ENCODE assay signal across 11 cellular contexts in the genomic region with DNA sequence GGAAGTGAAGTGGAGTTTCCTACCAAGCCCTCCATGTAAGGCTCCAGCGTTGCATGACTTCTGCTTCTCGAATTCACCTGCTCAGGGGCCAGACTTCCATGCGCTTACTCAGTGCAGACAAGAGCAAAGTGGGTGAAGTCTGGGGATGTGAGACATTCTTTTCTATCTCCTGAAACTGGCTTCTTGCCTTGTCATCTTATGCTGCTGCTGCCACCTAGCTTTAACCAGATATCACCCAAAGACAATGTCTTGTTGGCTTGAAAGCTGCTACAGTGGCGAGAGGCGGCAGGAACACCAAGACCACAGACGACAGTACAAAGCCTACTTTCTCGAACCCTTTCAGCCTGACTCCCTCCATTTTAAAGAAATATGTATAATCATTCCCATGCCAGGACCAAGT.
DNase-seq lines count a peak whose midpoint lies in the region; ATAC-seq, FAIRE-seq and TF ChIP-seq lines count a peak whose summit lies in the region.
"Had no signal": no experiment of that assay in that cellular context is flagged by ENCODE, and none has a peak within 500 bp of the region (broad histone marks: within the 10 kb centered on the region; RNA-seq: fewer than 3 reads in every experiment).

No MANE protein-coding gene starts in this region.

- no peak overlapping the region for H3K14ac ChIP-seq in H1 (ENCODE audit: insufficient read length)

- BruUV-seq in HepG2 (replicated peaks; lab: Mats Ljungman, UMichigan): no TSS peak

- H3K4ac ChIP-seq in H1 (replicated peaks; ENCODE audit: insufficient read length, low read depth, low read length): no peak overlapping the region

- intact Hi-C loops in HepG2 (cut with micrococcal nuclease; ENCODE audit: unreplicated experiment): no loop called here
- intact Hi-C loops in right lobe of liver (cut with DNase I): no loop called here
- intact Hi-C loops in thyroid gland (cut with DNase I): no loop called here

- H4K91ac ChIP-seq in H1 (replicated peaks; ENCODE audit: insufficient read length, low read length): no peak overlapping the region

- no peak for TF ChIP-seq RAD21 in HepG2 (CRISPR knock-in tag; IDR thresholded peaks at IDR 0.05)
- peak; percentile 54 to 68 for TF ChIP-seq RAD21 in H1 (IDR thresholded peaks at IDR 0.05 in 1 of 2, conservative IDR thresholded peaks at IDR 0.05 in 1 of 2; ENCODE audit: low read depth in 2 of 2, low read length in 2 of 2)

- H2BK120ac ChIP-seq in H1 (replicated peaks; ENCODE audit: low read depth, low read length): no peak overlapping the region

- H3K18ac ChIP-seq in H1 (ENCODE audit: extremely low read depth, low read length): no peak overlapping the region; the same call in 1 of the 2 replicates

- no peak overlapping the region for H2BK12ac ChIP-seq in H1 (ENCODE audit: low read depth, low read length)

- H3K9me3 ChIP-seq in HepG2 (ENCODE audit: low read length) (no peaks in the 10 kb centered on the region), right lobe of liver (no peaks in the 10 kb centered on the region), H1 (ENCODE audit: insufficient read depth in 2 of 2, low read depth in 1 of 2, low read length in 1 of 2) (no peaks in the 10 kb centered on the region), thyroid gland (no peaks in the 10 kb centered on the region), upper lobe of left lung (no peaks in the 10 kb centered on the region)

- H3K9ac ChIP-seq in HepG2 (ENCODE audit: insufficient read depth, low read depth, low read length) (no peak overlapping the region), H1 (replicated peaks in 1 of 4; ENCODE audit: extremely low read depth in 1 of 4, low read depth in 3 of 4, low read length in 3 of 4) (no peak overlapping the region)

- H3K27ac ChIP-seq in HepG2 (ENCODE audit: extremely low read length, insufficient read depth, low read length): no peak overlapping the region
- H3K27ac ChIP-seq in right lobe of liver: no peak overlapping the region
- H3K27ac ChIP-seq in H1 (ENCODE audit: low read depth, low read length): no peak overlapping the region
- no peak overlapping the region for H3K27ac ChIP-seq in thyroid gland
- no peak overlapping the region for H3K27ac ChIP-seq in upper lobe of left lung
- H3K27ac ChIP-seq: C4-2B had no signal

- FAIRE-seq in HepG2 (lab: Jason Lieb, UNC) (peak; percentile 74), H1 (lab: Jason Lieb, UNC) (peak; percentile 55)
- FAIRE-seq: endometrium had no signal

- H2BK15ac ChIP-seq in H1 (ENCODE audit: low read length): no peak overlapping the region

- H2AK5ac ChIP-seq in H1 (ENCODE audit: low read depth, low read length): no peak overlapping the region

- H2BK20ac ChIP-seq in H1 (ENCODE audit: low read length): no peak overlapping the region

- no peak overlapping the region for H4K5ac ChIP-seq in H1 (ENCODE audit: insufficient read length, low read depth, low read length)

- no peak overlapping the region for H4K8ac ChIP-seq in H1 (ENCODE audit: extremely low read depth, insufficient read depth, low read length)

- 18% methylated on average over 4 of the region's 7 CpGs for WGBS in HepG2 (ENCODE audit: low lambda C conversion rate)
- WGBS in right lobe of liver (ENCODE audit: insufficient coverage, low coverage, low lambda C conversion rate, missing lambda C conversion rate): 44% methylated on average over 3 of the region's 7 CpGs
- WGBS in H1 (ENCODE audit: extremely low coverage in 1 of 2, insufficient coverage in 1 of 2, insufficient read length in 1 of 2, insufficient replicate concordance in 2 of 2, low coverage in 1 of 2, low lambda C conversion rate in 2 of 2, missing lambda C conversion rate in 1 of 2), 2 experiments: 65% methylated on average over 6 of the region's 7 CpGs; no CpG with 5 or more reads in 1 of the 2 experiments
- 48 to 74% methylated on average over 4 to 5 of the region's 7 CpGs for WGBS in thyroid gland, 2 donors
- 59% methylated on average over 7 of the region's 7 CpGs for WGBS in upper lobe of left lung, 2 donors

- H3K23me2 ChIP-seq in H1 (ENCODE audit: low read depth, low read length): no peaks in the 10 kb centered on the region

- DNase-seq in HepG2 (ENCODE audit: low spot score) (no peak), right lobe of liver (no peak), NCI-H526 treated with DMSO at 0.1 percent for 48 hours (lab: John Stamatoyannopoulos, UW) (peak; percentile 10), H1 (ENCODE audit: low read depth in 1 of 2, low spot score in 2 of 2) (no peak), thyroid gland (peak; percentile 1 to 3), NOMO-1 treated with DMSO at 0.1 percent for 48 hours (lab: John Stamatoyannopoulos, UW; ENCODE audit: unreplicated experiment) (no peak), NCI-H345 treated with DMSO at 0.1 percent for 48 hours (lab: John Stamatoyannopoulos, UW; ENCODE audit: unreplicated experiment) (no peak), upper lobe of left lung (no peak)
- DNase-seq: activated effector memory CD4-positive, alpha-beta T cell treated with anti-CD3 and anti-CD28 coated beads, Interleukin-2, amount 50 U/mL, for 16 hours had no signal

- H3K56ac ChIP-seq in H1 (replicated peaks; ENCODE audit: insufficient read length, low read depth, low read length): no peak overlapping the region

- ATAC-seq in HepG2: peak; percentile 43; the same call in 1 of the 3 replicates
- ATAC-seq in right lobe of liver: no peak
- ATAC-seq in upper lobe of left lung (ENCODE audit: low FRiP score in 2 of 2): no peak

- no peak overlapping the region for H2BK5ac ChIP-seq in H1 (ENCODE audit: low read depth, low read length)

- H3K36me3 ChIP-seq in HepG2 (replicated peaks in 1 of 2; ENCODE audit: control insufficient read depth in 1 of 2, insufficient read depth in 2 of 2, low read length in 2 of 2) (no peaks in the 10 kb centered on the region), right lobe of liver (no peaks in the 10 kb centered on the region), H1 (ENCODE audit: control insufficient read depth in 2 of 4, insufficient read depth in 4 of 4, low read length in 3 of 4) (no peaks in the 10 kb centered on the region), thyroid gland (no peaks in the 10 kb centered on the region), upper lobe of left lung (no peaks in the 10 kb centered on the region)

- TF ChIP-seq CTCF in HepG2 (CRISPR knock-in tag; IDR thresholded peaks at IDR 0.05): peak; percentile 61
- peak in 1 of 4 donors; percentile 16 for TF ChIP-seq CTCF in right lobe of liver (IDR thresholded peaks at IDR 0.05)
- peak in 2 of 3 experiments; percentile 38 to 47; a peak in 3 of 4 replicates for TF ChIP-seq CTCF in H1 (IDR thresholded peaks at IDR 0.05; ENCODE audit: control extremely low read depth in 1 of 3, insufficient read depth in 1 of 3, low read depth in 1 of 3, low read length in 3 of 3)
- peak in 2 of 6 experiments; percentile 20 to 23 for TF ChIP-seq CTCF in thyroid gland (IDR thresholded peaks at IDR 0.05)
- TF ChIP-seq CTCF in upper lobe of left lung (IDR thresholded peaks at IDR 0.05): no peak

- H3K79me1 ChIP-seq in H1 (ENCODE audit: low read depth, low read length): no peaks in the 10 kb centered on the region

- in situ Hi-C loops in HepG2 (cut with HindIII; ENCODE audit: extremely low pct_ligation_motif_present, low pct_unique_long_range_greater_than_20kb): no loop called here

- POLR2A ChIA-PET in HepG2 (lab: Yijun Ruan, JAX) (no interaction called here), H1 (lab: Charles Lee; ENCODE audit: partially characterized antibody) (no interaction called here)

- H3K27me3 ChIP-seq in HepG2 (ENCODE audit: control insufficient read depth in 1 of 2, insufficient read depth in 2 of 2, low read length in 2 of 2) (no peaks in the 10 kb centered on the region), right lobe of liver (no peaks in the 10 kb centered on the region), H1 (replicated peaks in 1 of 4; ENCODE audit: control insufficient read depth in 3 of 4, extremely low read depth in 1 of 4, insufficient read depth in 3 of 4, low read length in 3 of 4) (no peaks in the 10 kb centered on the region), thyroid gland (no peaks in the 10 kb centered on the region), upper lobe of left lung (no peaks in the 10 kb centered on the region)

- H3K4me2 ChIP-seq in HepG2 (ENCODE audit: low read depth, low read length) (no peak overlapping the region), H1 (ENCODE audit: insufficient read depth in 1 of 2, low read depth in 2 of 2, low read length in 2 of 2) (no peak overlapping the region)

- H3K79me2 ChIP-seq in HepG2 (ENCODE audit: insufficient read depth, low read length) (no peaks in the 10 kb centered on the region), H1 (ENCODE audit: control insufficient read depth in 1 of 2, insufficient read depth in 2 of 2, low read length in 2 of 2) (no peaks in the 10 kb centered on the region)

- no peak overlapping the region for H3K23ac ChIP-seq in H1 (ENCODE audit: insufficient read length)

- no peak for TF ChIP-seq EP300 in HepG2 (IDR thresholded peaks at IDR 0.05; ENCODE audit: low read depth in 2 of 2, low read length in 2 of 2)
- no peak for TF ChIP-seq EP300 in HepG2 (CRISPR knock-in tag; IDR thresholded peaks at IDR 0.05; ENCODE audit: borderline replicate concordance)
- TF ChIP-seq EP300 in H1 (IDR thresholded peaks at IDR 0.05; ENCODE audit: borderline replicate concordance in 1 of 2, low read depth in 2 of 2, low read length in 2 of 2): no peak
- no peak for TF ChIP-seq EP300 in upper lobe of left lung (IDR thresholded peaks at IDR 0.05)

- H4K20me1 ChIP-seq in HepG2 (ENCODE audit: insufficient read depth, low read length) (no peaks in the 10 kb centered on the region), H1 (replicated peaks in 1 of 2; ENCODE audit: control insufficient read depth in 1 of 2, insufficient read depth in 2 of 2, low read length in 2 of 2) (no peaks in the 10 kb centered on the region)

- CTCF ChIA-PET in HepG2 (lab: Yijun Ruan, JAX; ENCODE audit: low intra/inter-chr PET ratio, low total read pairs) (no interaction called here), H1 (lab: Charles Lee; ENCODE audit: partially characterized antibody) (interaction anchor here (0.7 to 1.3 kb wide), 6 partner anchors 70 to 219 kb away, joined by 3 to 5 read pairs (median 3); no protein-coding TSS in a partner anchor)

- no peak overlapping the region for H3K4me3 ChIP-seq in HepG2 (replicated peaks in 1 of 3; ENCODE audit: insufficient read depth in 1 of 3, low read depth in 2 of 3, low read length in 3 of 3)
- H3K4me3 ChIP-seq in right lobe of liver: no peak overlapping the region
- H3K4me3 ChIP-seq in H1 (ENCODE audit: extremely low read depth in 1 of 4, insufficient read depth in 2 of 4, low read depth in 3 of 4, low read length in 4 of 4): no peak overlapping the region
- H3K4me3 ChIP-seq in thyroid gland (replicated peaks in 1 of 3): no peak overlapping the region
- H3K4me3 ChIP-seq in upper lobe of left lung: no peak overlapping the region

- H3K4me1 ChIP-seq in HepG2 (ENCODE audit: insufficient read depth, low read length) (no peaks in the 10 kb centered on the region), right lobe of liver (no peaks in the 10 kb centered on the region), H1 (replicated peaks in 1 of 4; ENCODE audit: control insufficient read depth in 3 of 4, insufficient read depth in 4 of 4, low read length in 3 of 4) (no peaks in the 10 kb centered on the region), thyroid gland (no peaks in the 10 kb centered on the region), upper lobe of left lung (no peaks in the 10 kb centered on the region)

- no peak overlapping the region for H2AFZ ChIP-seq in HepG2 (ENCODE audit: low read length)
- H2AFZ ChIP-seq in H1 (ENCODE audit: low read length): no peak overlapping the region; the same call in 1 of the 2 replicates

- TF ChIP-seq POLR2A in HepG2 (IDR thresholded peaks at IDR 0.05; ENCODE audit: insufficient read depth in 1 of 2, low read depth in 2 of 2, low read length in 2 of 2) (no peak), right lobe of liver (IDR thresholded peaks at IDR 0.05) (no peak), H1 (IDR thresholded peaks at IDR 0.05; ENCODE audit: control extremely low read depth in 1 of 2, low read depth in 2 of 2, low read length in 2 of 2) (no peak), thyroid gland (IDR thresholded peaks at IDR 0.05) (no peak), upper lobe of left lung (IDR thresholded peaks at IDR 0.05) (no peak)

Comparison
In these comparisons a context has a peak if more than half of its experiments do, and no peak if none do; other contexts are left out.
1. DNase-seq: peak in NCI-H526 treated with DMSO at 0.1 percent for 48 hours (single experiment) and thyroid gland (2 of 2); none in HepG2 (single experiment), right lobe of liver (0 of 3), H1 (0 of 2), NOMO-1 treated with DMSO at 0.1 percent for 48 hours (single experiment), NCI-H345 treated with DMSO at 0.1 percent for 48 hours (single experiment) and upper lobe of left lung (0 of 2).
2. CTCF ChIP-seq: peak in HepG2 (single experiment) and H1 (2 of 3); none in upper lobe of left lung (0 of 6).
3. Of the 41 proteins assayed by ChIP-seq in both HepG2 and H1: peak only in HepG2: none; only in H1: RAD21; in both: CTCF; in neither: 39.